Comparison of ENCODE assay signal across 1 cellular context in genomic region chrX:10554612-10555270, GRCh38.
TF ChIP-seq lines count a peak whose summit lies in the region.

No MANE protein-coding gene starts in this region.

TF ChIP-seq in IMR-90, 13 proteins besides CTCF, POLR2A, EP300 and RAD21 (continued from another document):
- TF ChIP-seq MAFK (IDR thresholded peaks at IDR 0.05; ENCODE audit: low read depth, low read length), result no peak
- TF ChIP-seq BHLHE40 (IDR thresholded peaks at IDR 0.05; ENCODE audit: low read depth, low read length), result no peak
- TF ChIP-seq RCOR1 (IDR thresholded peaks at IDR 0.05; ENCODE audit: insufficient replicate concordance, low read length), result no peak
- no peak for TF ChIP-seq CEBPB (IDR thresholded peaks at IDR 0.05; ENCODE audit: low read depth, low read length)
- TF ChIP-seq FOS (IDR thresholded peaks at IDR 0.05; ENCODE audit: low read depth, low read length), result no peak
- no peak for TF ChIP-seq USF2 (IDR thresholded peaks at IDR 0.05; ENCODE audit: low read depth, low read length)
- no peak for TF ChIP-seq SMC3 (IDR thresholded peaks at IDR 0.05; ENCODE audit: low read depth, low read length)
- no peak for TF ChIP-seq NFE2L2 (IDR thresholded peaks at IDR 0.05; ENCODE audit: low read depth, low read length)
